ENCODE assay signal across 1 cellular context in genomic region chr5:81850932-81851331, GRCh38.
TF ChIP-seq lines count a peak whose summit lies in the region.

No MANE protein-coding gene starts in this region.

TF ChIP-seq in HepG2, 621 proteins besides CTCF, POLR2A, EP300 and RAD21 (continued from another document):
- TF ChIP-seq TOPORS (CRISPR knock-in tag; IDR thresholded peaks at IDR 0.05), result no peak
- no peak for TF ChIP-seq MAFF (IDR thresholded peaks at IDR 0.05; ENCODE audit: low read depth, low read length)
- TF ChIP-seq ADNP (CRISPR knock-in tag; IDR thresholded peaks at IDR 0.05), result no peak
